ENCODE assay signal across 19 cellular contexts in genomic region chr4:35087216-35087615, GRCh38.
DNase-seq lines count a peak whose midpoint lies in the region; ATAC-seq and TF ChIP-seq lines count a peak whose summit lies in the region.
"Had no signal": no experiment of that assay in that cellular context is flagged by ENCODE, and none has a peak within 500 bp of the region (broad histone marks: within the 10 kb centered on the region; RNA-seq: fewer than 3 reads in every experiment).

No MANE protein-coding gene starts in this region.

- peak; percentile 53 for DNase-seq in DMS53 (lab: John Stamatoyannopoulos, UW)
- peak; percentile 39 for DNase-seq in NCI-H1417 treated with DMSO at 0.1 percent for 48 hours (lab: John Stamatoyannopoulos, UW)
- peak; percentile 94 for DNase-seq in NCI-H69 (lab: John Stamatoyannopoulos, UW)
- peak; percentile 3 for DNase-seq in epithelial cell of prostate (ENCODE audit: low read depth, low spot score)
- DNase-seq in SJCRH30, result no peak
- no peak for DNase-seq in NCI-H345 treated with DMSO at 0.1 percent for 48 hours (lab: John Stamatoyannopoulos, UW; ENCODE audit: unreplicated experiment)
- DNase-seq in left ventricle myocardium inferior, result no peak
- DNase-seq: ACHN; C1 segment of cervical spinal cord; CD8-positive, alpha-beta memory T cell; GF-D8; GOT3; NCI-H2029; NCI-H2171 treated with DMSO at 0.1 percent for 48 hours; NCI-H524; NK-92 treated with Interleukin-12 subunit alpha and Interleukin-12 subunit beta, amount 100 ng/mL, for 24 hours; SK-N-SH had no signal

- H3K27ac ChIP-seq in epithelial cell of prostate, result no peak overlapping the region
- H3K27ac ChIP-seq in SJCRH30, result no peak overlapping the region
- H3K27ac ChIP-seq in left ventricle myocardium inferior (replicated peaks), result no peak overlapping the region

- intact Hi-C loops in left ventricle myocardium inferior (cut with micrococcal nuclease), result no loop called here

- no peaks in the 10 kb centered on the region for H3K27me3 ChIP-seq in SJCRH30
- H3K27me3 ChIP-seq in left ventricle myocardium inferior (ENCODE audit: low read depth), result no peaks in the 10 kb centered on the region

- H3K4me1 ChIP-seq in SJCRH30 (no peaks in the 10 kb centered on the region), left ventricle myocardium inferior (no peaks in the 10 kb centered on the region)

- H3K9me3 ChIP-seq in SJCRH30 (replicated peaks) (no peaks in the 10 kb centered on the region), left ventricle myocardium inferior (replicated peaks) (no peaks in the 10 kb centered on the region)
- H3K9me3 ChIP-seq: SK-N-SH had no signal

- no peak overlapping the region for H3K4me3 ChIP-seq in SJCRH30
- H3K4me3 ChIP-seq in left ventricle myocardium inferior, result no peak overlapping the region

- no peak for TF ChIP-seq CTCF in left ventricle myocardium inferior (IDR thresholded peaks at IDR 0.05; ENCODE audit: borderline replicate concordance)

- no peaks in the 10 kb centered on the region for H3K36me3 ChIP-seq in SJCRH30
- no peaks in the 10 kb centered on the region for H3K36me3 ChIP-seq in left ventricle myocardium inferior

- no peak for ATAC-seq in GM21786 (IDR thresholded peaks at IDR 0.05; ENCODE audit: unreplicated experiment)
- ATAC-seq: Right ventricle myocardium inferior had no signal

Comparison
In these comparisons a context has a peak if more than half of its experiments do, and no peak if none do; other contexts are left out.
1. DNase-seq: peak in DMS53 (single experiment), NCI-H1417 treated with DMSO at 0.1 percent for 48 hours (single experiment), NCI-H69 (single experiment) and epithelial cell of prostate (single experiment); none in SJCRH30 (0 of 2), NCI-H345 treated with DMSO at 0.1 percent for 48 hours (single experiment) and left ventricle myocardium inferior (single experiment).